ENCODE assay signal across 21 cellular contexts in genomic region chr2:233195027-233195426, GRCh38.
"Had no signal": no experiment of that assay in that cellular context is flagged by ENCODE, and none has a peak within 500 bp of the region (broad histone marks: within the 10 kb centered on the region; RNA-seq: fewer than 3 reads in every experiment).

No MANE protein-coding gene starts in this region.

- H3K9ac ChIP-seq: KMS-11, SK-N-SH had no signal

- H3K9me2 ChIP-seq: SK-N-SH had no signal

- H3K9me3 ChIP-seq: SK-N-SH had no signal

- H3K4me2 ChIP-seq: KMS-11, SK-N-SH had no signal

- H3K27ac ChIP-seq: KMS-11, RWPE1 had no signal

- DNase-seq: IMR-90, Kasumi-1, MM.1S, NCI-H1092 treated with DMSO at 0.1 percent for 48 hours, NCI-H1436, NCI-H187, NCI-H2029, NCI-H2081 treated with DMSO at 0.1 percent for 48 hours, NCI-H2171, NCI-H226, NCI-H446, NCI-H510A, NCI-H524 treated with DMSO at 0.1 percent for 48 hours, NCI-H69, NCI-H774, SHP77, SK-N-SH had no signal

- ATAC-seq: HepG2, Panc1 had no signal
